29 cellular contexts compared by ENCODE assay signal in the genomic region with DNA sequence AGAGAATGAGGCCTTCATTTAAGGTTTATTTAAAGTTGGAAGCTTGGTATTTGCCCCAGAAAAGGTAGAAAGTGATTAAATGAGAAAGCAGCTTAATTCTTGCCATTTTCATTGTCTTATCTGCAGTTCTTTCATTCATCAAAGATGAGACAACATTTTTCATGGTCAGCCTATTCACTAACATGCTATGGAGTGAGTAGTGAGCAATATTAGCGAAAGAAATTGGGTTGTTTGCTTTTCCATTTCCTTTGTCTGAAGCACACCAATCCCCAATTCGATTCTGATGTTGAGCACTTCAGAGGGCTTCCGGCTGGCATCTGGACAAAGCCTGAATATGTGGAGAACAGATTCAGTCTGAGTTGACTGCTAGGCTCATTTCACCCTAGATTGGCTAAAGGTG.
DNase-seq lines count a peak whose midpoint lies in the region; ATAC-seq, FAIRE-seq and TF ChIP-seq lines count a peak whose summit lies in the region.
"Had no signal": no experiment of that assay in that cellular context is flagged by ENCODE, and none has a peak within 500 bp of the region (broad histone marks: within the 10 kb centered on the region; RNA-seq: fewer than 3 reads in every experiment).

No MANE protein-coding gene starts in this region.

- no peak overlapping the region for H3K27ac ChIP-seq in H1 (ENCODE audit: low read depth, low read length)
- H3K27ac ChIP-seq: prostate gland, SJCRH30, upper lobe of right lung had no signal

- H3K23me2 ChIP-seq in H1 (ENCODE audit: low read depth, low read length), result no peaks in the 10 kb centered on the region

- intact Hi-C loops in mucosa of descending colon (cut with DNase I, micrococcal nuclease), result no loop called here
- intact Hi-C loops in activated CD4-positive, alpha-beta memory T cell treated with anti-CD3 and anti-CD28 coated beads for 36 hours (cut with micrococcal nuclease), result no loop called here

- DNase-seq in NCI-H1092 (lab: John Stamatoyannopoulos, UW) (peak; percentile 92), NCI-H2029 (lab: John Stamatoyannopoulos, UW) (peak; percentile 80), NCI-H69 (lab: John Stamatoyannopoulos, UW) (peak; percentile 35), H1 (ENCODE audit: low read depth in 1 of 2, low spot score in 2 of 2) (no peak), GOT3 (lab: John Stamatoyannopoulos, UW) (no peak), mucosa of descending colon (no peak)
- DNase-seq in activated CD4-positive, alpha-beta memory T cell treated with anti-CD3 and anti-CD28 coated beads for 36 hours, result no peak
- DNase-seq: activated CD4-positive, alpha-beta T cell treated with anti-CD3 and anti-CD28 coated beads, Interleukin-2, amount 10 ng/mL, durations not matched to agents 7 days and 5 days; activated CD8-positive, alpha-beta memory T cell treated with anti-CD3 and anti-CD28 coated beads, Interleukin-2, amount 10 ng/mL, durations not matched to agents 7 days and 5 days; activated naive CD4-positive, alpha-beta T cell treated with anti-CD3 and anti-CD28 coated beads for 36 hours; activated T-cell treated with anti-CD3 and anti-CD28 coated beads, Interleukin-2, amount 50 U/mL, for 48 hours; adrenal gland; C1 segment of cervical spinal cord; Caco-2; effector memory CD4-positive, alpha-beta T cell; glutamatergic neuron; islet precursor cell; Kasumi-1; left ventricle myocardium superior; naive thymus-derived CD4-positive, alpha-beta T cell; NCI-H226; nucleus accumbens; SJCRH30; stimulated activated naive B cell treated with anti-CD40 and anti-IgM and Interleukin-4, amounts not matched to agents 10 μg/mL and 1 μg/mL and 100 μg/mL, for 72 hours; upper lobe of right lung had no signal

- H2AK5ac ChIP-seq in H1 (ENCODE audit: low read depth, low read length), result no peak overlapping the region

- H3K4me1 Mint-ChIP-seq in activated CD4-positive, alpha-beta memory T cell treated with anti-CD3 and anti-CD28 coated beads for 36 hours (ENCODE audit: low read depth), result peaks cover 7% of the 10 kb centered on the region

- H3K4ac ChIP-seq in H1 (replicated peaks; ENCODE audit: insufficient read length, low read depth, low read length), result no peak overlapping the region

- H3K56ac ChIP-seq in H1 (replicated peaks; ENCODE audit: insufficient read length, low read depth, low read length), result no peak overlapping the region

- H3K4me3 ChIP-seq in H1 (ENCODE audit: extremely low read depth in 1 of 4, insufficient read depth in 2 of 4, low read depth in 3 of 4, low read length in 4 of 4) (no peak overlapping the region), mucosa of descending colon (no peak overlapping the region)
- H3K4me3 ChIP-seq: adrenal gland, prostate gland, SJCRH30, upper lobe of right lung had no signal

- no peak overlapping the region for H3K4me2 ChIP-seq in H1 (ENCODE audit: insufficient read depth in 1 of 2, low read depth in 2 of 2, low read length in 2 of 2)

- no peak overlapping the region for H3K14ac ChIP-seq in H1 (ENCODE audit: insufficient read length)

- H3K27ac Mint-ChIP-seq in activated CD4-positive, alpha-beta memory T cell treated with anti-CD3 and anti-CD28 coated beads for 36 hours, result no peak overlapping the region
- H3K27ac Mint-ChIP-seq: activated CD4-positive, alpha-beta T cell treated with anti-CD3 and anti-CD28 coated beads, Interleukin-2, amount 10 ng/mL, durations not matched to agents 7 days and 5 days; activated CD8-positive, alpha-beta memory T cell treated with anti-CD3 and anti-CD28 coated beads, Interleukin-2, amount 10 ng/mL, durations not matched to agents 7 days and 5 days; activated naive CD4-positive, alpha-beta T cell treated with anti-CD3 and anti-CD28 coated beads for 36 hours; naive thymus-derived CD4-positive, alpha-beta T cell; stimulated activated naive B cell treated with anti-CD40 and anti-IgM and Interleukin-4, amounts not matched to agents 10 μg/mL and 1 μg/mL and 100 μg/mL, for 72 hours had no signal

- H3K79me2 ChIP-seq in H1 (ENCODE audit: control insufficient read depth in 1 of 2, insufficient read depth in 2 of 2, low read length in 2 of 2), result no peaks in the 10 kb centered on the region

- H3K27me3 ChIP-seq in H1 (replicated peaks in 1 of 4; ENCODE audit: control insufficient read depth in 3 of 4, extremely low read depth in 1 of 4, insufficient read depth in 3 of 4, low read length in 3 of 4), result no peaks in the 10 kb centered on the region
- H3K27me3 ChIP-seq: adrenal gland, SJCRH30, upper lobe of right lung had no signal

- H3K4me3 Mint-ChIP-seq in activated CD4-positive, alpha-beta memory T cell treated with anti-CD3 and anti-CD28 coated beads for 36 hours, result no peak overlapping the region
- H3K4me3 Mint-ChIP-seq: activated CD4-positive, alpha-beta T cell treated with anti-CD3 and anti-CD28 coated beads, Interleukin-2, amount 10 ng/mL, durations not matched to agents 7 days and 5 days; activated CD8-positive, alpha-beta memory T cell treated with anti-CD3 and anti-CD28 coated beads, Interleukin-2, amount 10 ng/mL, durations not matched to agents 7 days and 5 days; activated naive CD4-positive, alpha-beta T cell treated with anti-CD3 and anti-CD28 coated beads for 36 hours; naive thymus-derived CD4-positive, alpha-beta T cell; stimulated activated naive B cell treated with anti-CD40 and anti-IgM and Interleukin-4, amounts not matched to agents 10 μg/mL and 1 μg/mL and 100 μg/mL, for 72 hours; WTC11 had no signal

- H3K9ac ChIP-seq in H1 (replicated peaks in 1 of 4; ENCODE audit: extremely low read depth in 1 of 4, low read depth in 3 of 4, low read length in 3 of 4), result no peak overlapping the region

- H3K9me3 ChIP-seq in H1 (ENCODE audit: insufficient read depth in 2 of 2, low read depth in 1 of 2, low read length in 1 of 2) (no peaks in the 10 kb centered on the region), mucosa of descending colon (no peaks in the 10 kb centered on the region)
- H3K9me3 ChIP-seq: adrenal gland, Caco-2, prostate gland, SJCRH30, upper lobe of right lung had no signal

- CTCF ChIA-PET in H1 (lab: Charles Lee; ENCODE audit: partially characterized antibody), result no interaction called here
- CTCF ChIA-PET in activated CD4-positive, alpha-beta memory T cell treated with anti-CD3 and anti-CD28 coated beads for 36 hours (lab: Charles Lee), result no interaction called here

- H3K27me3 Mint-ChIP-seq in activated CD4-positive, alpha-beta memory T cell treated with anti-CD3 and anti-CD28 coated beads for 36 hours, result no peaks in the 10 kb centered on the region
- H3K27me3 Mint-ChIP-seq: activated CD4-positive, alpha-beta T cell treated with anti-CD3 and anti-CD28 coated beads, Interleukin-2, amount 10 ng/mL, durations not matched to agents 7 days and 5 days; activated CD8-positive, alpha-beta memory T cell treated with anti-CD3 and anti-CD28 coated beads, Interleukin-2, amount 10 ng/mL, durations not matched to agents 7 days and 5 days; naive thymus-derived CD4-positive, alpha-beta T cell; stimulated activated naive B cell treated with anti-CD40 and anti-IgM and Interleukin-4, amounts not matched to agents 10 μg/mL and 1 μg/mL and 100 μg/mL, for 72 hours had no signal

- no peak overlapping the region for H2BK20ac ChIP-seq in H1 (ENCODE audit: low read length)

- no peak for TF ChIP-seq EP300 in H1 (IDR thresholded peaks at IDR 0.05; ENCODE audit: borderline replicate concordance in 1 of 2, low read depth in 2 of 2, low read length in 2 of 2)

- H3K4me1 ChIP-seq in H1 (replicated peaks in 1 of 4; ENCODE audit: control insufficient read depth in 3 of 4, insufficient read depth in 4 of 4, low read length in 3 of 4), result no peaks in the 10 kb centered on the region
- no peaks in the 10 kb centered on the region for H3K4me1 ChIP-seq in mucosa of descending colon (ENCODE audit: low read depth)
- H3K4me1 ChIP-seq: Caco-2, prostate gland, SJCRH30 had no signal

- TF ChIP-seq CTCF in H1 (IDR thresholded peaks at IDR 0.05; ENCODE audit: control extremely low read depth in 1 of 3, insufficient read depth in 1 of 3, low read depth in 1 of 3, low read length in 3 of 3) (no peak), mucosa of descending colon (IDR thresholded peaks at IDR 0.05) (no peak)

- no peak overlapping the region for H3K18ac ChIP-seq in H1 (ENCODE audit: extremely low read depth, low read length)

- H2BK5ac ChIP-seq in H1 (ENCODE audit: low read depth, low read length), result no peak overlapping the region

- H2BK120ac ChIP-seq in H1 (replicated peaks; ENCODE audit: low read depth, low read length), result no peak overlapping the region

- POLR2A ChIA-PET in H1 (lab: Charles Lee; ENCODE audit: partially characterized antibody), result no interaction called here
- POLR2A ChIA-PET in activated CD4-positive, alpha-beta memory T cell treated with anti-CD3 and anti-CD28 coated beads for 36 hours (lab: Charles Lee), result no interaction called here

- no peak for TF ChIP-seq RAD21 in H1 (IDR thresholded peaks at IDR 0.05 in 1 of 2, conservative IDR thresholded peaks at IDR 0.05 in 1 of 2; ENCODE audit: low read depth in 2 of 2, low read length in 2 of 2)

- H4K20me1 ChIP-seq in H1 (replicated peaks in 1 of 2; ENCODE audit: control insufficient read depth in 1 of 2, insufficient read depth in 2 of 2, low read length in 2 of 2), result no peaks in the 10 kb centered on the region

- no peak overlapping the region for H2AFZ ChIP-seq in H1 (ENCODE audit: low read length)

- no peak overlapping the region for H2BK12ac ChIP-seq in H1 (ENCODE audit: low read depth, low read length)

- no peak overlapping the region for H4K8ac ChIP-seq in H1 (ENCODE audit: extremely low read depth, insufficient read depth, low read length)

- no peak overlapping the region for H2BK15ac ChIP-seq in H1 (ENCODE audit: low read length)

- ATAC-seq in mucosa of descending colon, result no peak
- ATAC-seq: activated CD8-positive, alpha-beta memory T cell treated with anti-CD3 and anti-CD28 coated beads, Interleukin-2, amount 10 ng/mL, durations not matched to agents 7 days and 5 days; left ventricle myocardium superior; naive thymus-derived CD4-positive, alpha-beta T cell; Panc1; stimulated activated naive B cell treated with anti-CD40 and anti-IgM and Interleukin-4, amounts not matched to agents 10 μg/mL and 1 μg/mL and 100 μg/mL, for 72 hours; upper lobe of right lung; WTC11 had no signal

- no peak overlapping the region for H4K5ac ChIP-seq in H1 (ENCODE audit: insufficient read length, low read depth, low read length)

- FAIRE-seq in H1 (lab: Jason Lieb, UNC), result peak; percentile 63
- FAIRE-seq: colon had no signal

- 88% methylated on average over 3 of the region's 3 CpGs; no CpG with 5 or more reads in 1 of the 2 experiments for WGBS in H1 (ENCODE audit: extremely low coverage in 1 of 2, insufficient coverage in 1 of 2, insufficient read length in 1 of 2, insufficient replicate concordance in 2 of 2, low coverage in 1 of 2, low lambda C conversion rate in 2 of 2, missing lambda C conversion rate in 1 of 2), 2 experiments

- H4K91ac ChIP-seq in H1 (replicated peaks; ENCODE audit: insufficient read length, low read length), result no peak overlapping the region

- H3K36me3 ChIP-seq in H1 (ENCODE audit: control insufficient read depth in 2 of 4, insufficient read depth in 4 of 4, low read length in 3 of 4), result no peaks in the 10 kb centered on the region
- no peaks in the 10 kb centered on the region for H3K36me3 ChIP-seq in mucosa of descending colon (ENCODE audit: low read depth)
- H3K36me3 ChIP-seq: adrenal gland, prostate gland, SJCRH30, upper lobe of right lung had no signal

- H3K36me3 Mint-ChIP-seq in activated CD4-positive, alpha-beta memory T cell treated with anti-CD3 and anti-CD28 coated beads for 36 hours, result peaks cover 2% of the 10 kb centered on the region
- H3K36me3 Mint-ChIP-seq: activated CD8-positive, alpha-beta memory T cell treated with anti-CD3 and anti-CD28 coated beads, Interleukin-2, amount 10 ng/mL, durations not matched to agents 7 days and 5 days had no signal

- H3K9me3 Mint-ChIP-seq in activated CD4-positive, alpha-beta memory T cell treated with anti-CD3 and anti-CD28 coated beads for 36 hours, result no peaks in the 10 kb centered on the region
- H3K9me3 Mint-ChIP-seq: activated naive CD4-positive, alpha-beta T cell treated with anti-CD3 and anti-CD28 coated beads for 36 hours had no signal

- no peak overlapping the region for H3K23ac ChIP-seq in H1 (ENCODE audit: insufficient read length)

- no peaks in the 10 kb centered on the region; the same call in 1 of the 2 replicates for H3K79me1 ChIP-seq in H1 (ENCODE audit: low read depth, low read length)

- no peak for TF ChIP-seq POLR2A in H1 (IDR thresholded peaks at IDR 0.05; ENCODE audit: control extremely low read depth in 1 of 2, low read depth in 2 of 2, low read length in 2 of 2)

Comparison
In these comparisons a context has a peak if more than half of its experiments do, and no peak if none do; other contexts are left out.
1. DNase-seq: peak in NCI-H1092 (single experiment), NCI-H2029 (single experiment) and NCI-H69 (single experiment); none in H1 (0 of 2), GOT3 (single experiment), mucosa of descending colon (0 of 3) and activated CD4-positive, alpha-beta memory T cell treated with anti-CD3 and anti-CD28 coated beads for 36 hours (single experiment).